ENCODE assay signal across 8 cellular contexts in genomic region chr14:45134051-45134958, GRCh38. TPM values are rescaled to one million over a fixed set of nuclear protein-coding genes. Genes with fewer than 3 reads are reported as not detected.
A peak's percentile ranks its signal among the peaks of the same experiment; 100 is the strongest.
DNase-seq lines count a peak whose midpoint lies in the region; ATAC-seq and TF ChIP-seq lines count a peak whose summit lies in the region.

FKBP3 (minus strand) TSS chr14:45134481; CDS start chr14:45134456, 25 bp downstream.

- under 1% methylated on average over 53 of the region's 53 CpGs for WGBS in liver

- H3K27me3 ChIP-seq in liver (ENCODE audit: control insufficient read depth in 4 of 4, insufficient read depth in 4 of 4, low read length in 3 of 4), result no peaks in the 10 kb centered on the region

- H3K27ac ChIP-seq in C4-2B, result peak within 1 kb of the TSS; percentile 90
- peak within 1 kb of the TSS; percentile 81 to 83 for H3K27ac ChIP-seq in liver (ENCODE audit: low read depth in 1 of 2, low read length in 2 of 2)

- peak in 1 of 2 donors; percentile 13 for TF ChIP-seq RAD21 in liver (IDR thresholded peaks at IDR 0.05)

- peak within 1 kb of the TSS; percentile 95 to 98 for H3K9ac ChIP-seq in liver (ENCODE audit: low read depth in 1 of 2, low read length in 2 of 2)

- DNase-seq in NCI-H748 treated with DMSO at 0.1 percent for 48 hours (lab: John Stamatoyannopoulos, UW) (peak; percentile 97), dermis microvascular lymphatic vessel endothelial cell (ENCODE audit: low read depth in 2 of 2) (peak; percentile 98 to 100)
- DNase-seq in activated CD4-positive, alpha-beta T cell treated with anti-CD3 and anti-CD28 coated beads, Interleukin-2, amount 50 U/mL, for 4 hours, result peak; percentile 93
- DNase-seq in stimulated activated CD4-positive, alpha-beta T cell treated with anti-CD3 and anti-CD28 coated beads, Interleukin-4, amount 100 ng/mL, for 4 hours, result peak; percentile 90 to 97

- TF ChIP-seq CTCF in C4-2B (conservative IDR thresholded peaks at IDR 0.05) (peak; percentile 62), liver (IDR thresholded peaks at IDR 0.05; ENCODE audit: low read depth, low read length, missing input control) (no peak)

- peaks cover 0 to 5% (median 0%) of the 10 kb centered on the region in 4 donors for H3K36me3 ChIP-seq in liver (ENCODE audit: control insufficient read depth in 4 of 4, insufficient read depth in 3 of 4, low read depth in 1 of 4, low read length in 3 of 4)

- H3K4me1 ChIP-seq in liver (ENCODE audit: control insufficient read depth in 4 of 4, insufficient read depth in 4 of 4, low read length in 3 of 4), result peaks cover 3 to 29% (median 17%) of the 10 kb centered on the region in 4 donors

- ATAC-seq in GM19351 (IDR thresholded peaks at IDR 0.05; ENCODE audit: unreplicated experiment) (peak; percentile 85), HG03558 (IDR thresholded peaks at IDR 0.05; ENCODE audit: extremely low read depth, unreplicated experiment) (peak; percentile 70)

- peak within 1 kb of the TSS; percentile 75 to 97 (median 82) for H3K4me3 ChIP-seq in liver (ENCODE audit: low read depth in 1 of 3, low read length in 3 of 3)

- no peaks in the 10 kb centered on the region for H3K9me3 ChIP-seq in liver (ENCODE audit: control insufficient read depth in 4 of 4, low read length in 3 of 4)

TF ChIP-seq in liver, 16 proteins besides CTCF, POLR2A, EP300 and RAD21:
- TF ChIP-seq HNF4A (conservative IDR thresholded peaks at IDR 0.05) (peak in 1 of 2 donors; percentile 40), ZBTB33 (IDR thresholded peaks at IDR 0.05) (no peak), FOXA1 (IDR thresholded peaks at IDR 0.05) (peak; percentile 31), SP1 (IDR thresholded peaks at IDR 0.05) (peak; percentile 83), EGR1 (IDR thresholded peaks at IDR 0.05; ENCODE audit: low read depth in 2 of 2) (no peak), FOXA2 (IDR thresholded peaks at IDR 0.05) (no peak), TAF1 (conservative IDR thresholded peaks at IDR 0.05) (peak; percentile 84), JUND (IDR thresholded peaks at IDR 0.05) (peak; percentile 29 to 35), RXRA (IDR thresholded peaks at IDR 0.05) (peak; percentile 21 to 24), GABPA (IDR thresholded peaks at IDR 0.05 in 1 of 2, conservative IDR thresholded peaks at IDR 0.05 in 1 of 2) (peak; percentile 66 to 77), YY1 (IDR thresholded peaks at IDR 0.05) (peak; percentile 99), HNF4G (IDR thresholded peaks at IDR 0.05) (no peak), NR2F2 (IDR thresholded peaks at IDR 0.05) (peak; percentile 62)
- TF ChIP-seq, protein P1, sequence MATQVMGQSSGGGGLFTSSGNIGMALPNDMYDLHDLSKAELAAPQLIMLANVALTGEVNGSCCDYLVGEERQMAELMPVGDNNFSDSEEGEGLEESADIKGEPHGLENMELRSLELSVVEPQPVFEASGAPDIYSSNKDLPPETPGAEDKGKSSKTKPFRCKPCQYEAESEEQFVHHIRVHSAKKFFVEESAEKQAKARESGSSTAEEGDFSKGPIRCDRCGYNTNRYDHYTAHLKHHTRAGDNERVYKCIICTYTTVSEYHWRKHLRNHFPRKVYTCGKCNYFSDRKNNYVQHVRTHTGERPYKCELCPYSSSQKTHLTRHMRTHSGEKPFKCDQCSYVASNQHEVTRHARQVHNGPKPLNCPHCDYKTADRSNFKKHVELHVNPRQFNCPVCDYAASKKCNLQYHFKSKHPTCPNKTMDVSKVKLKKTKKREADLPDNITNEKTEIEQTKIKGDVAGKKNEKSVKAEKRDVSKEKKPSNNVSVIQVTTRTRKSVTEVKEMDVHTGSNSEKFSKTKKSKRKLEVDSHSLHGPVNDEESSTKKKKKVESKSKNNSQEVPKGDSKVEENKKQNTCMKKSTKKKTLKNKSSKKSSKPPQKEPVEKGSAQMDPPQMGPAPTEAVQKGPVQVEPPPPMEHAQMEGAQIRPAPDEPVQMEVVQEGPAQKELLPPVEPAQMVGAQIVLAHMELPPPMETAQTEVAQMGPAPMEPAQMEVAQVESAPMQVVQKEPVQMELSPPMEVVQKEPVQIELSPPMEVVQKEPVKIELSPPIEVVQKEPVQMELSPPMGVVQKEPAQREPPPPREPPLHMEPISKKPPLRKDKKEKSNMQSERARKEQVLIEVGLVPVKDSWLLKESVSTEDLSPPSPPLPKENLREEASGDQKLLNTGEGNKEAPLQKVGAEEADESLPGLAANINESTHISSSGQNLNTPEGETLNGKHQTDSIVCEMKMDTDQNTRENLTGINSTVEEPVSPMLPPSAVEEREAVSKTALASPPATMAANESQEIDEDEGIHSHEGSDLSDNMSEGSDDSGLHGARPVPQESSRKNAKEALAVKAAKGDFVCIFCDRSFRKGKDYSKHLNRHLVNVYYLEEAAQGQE (IDR thresholded peaks at IDR 0.05), result no peak
- TF ChIP-seq, protein P2, sequence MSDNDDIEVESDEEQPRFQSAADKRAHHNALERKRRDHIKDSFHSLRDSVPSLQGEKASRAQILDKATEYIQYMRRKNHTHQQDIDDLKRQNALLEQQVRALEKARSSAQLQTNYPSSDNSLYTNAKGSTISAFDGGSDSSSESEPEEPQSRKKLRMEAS (IDR thresholded peaks at IDR 0.05), result peak; percentile 30
- TF ChIP-seq, protein P3, sequence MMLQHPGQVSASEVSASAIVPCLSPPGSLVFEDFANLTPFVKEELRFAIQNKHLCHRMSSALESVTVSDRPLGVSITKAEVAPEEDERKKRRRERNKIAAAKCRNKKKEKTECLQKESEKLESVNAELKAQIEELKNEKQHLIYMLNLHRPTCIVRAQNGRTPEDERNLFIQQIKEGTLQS (IDR thresholded peaks at IDR 0.05), result no peak

RNA-seq across cellular contexts. Expression of gene FKBP3, which starts in this region (rescaled TPM):
- 14.8 and 18.2 TPM in 2 replicates for total RNA-seq in dermis microvascular lymphatic vessel endothelial cell
- total RNA-seq in liver, result 10 to 100 TPM; 11.9 to 18.1 TPM
- 10 to 100 TPM; 33.3 to 66.4 TPM for polyA plus RNA-seq in liver

Comparison
In these comparisons a context has a peak if more than half of its experiments do, and no peak if none do; other contexts are left out.
1. Peak in every context shown above with its lines: DNase-seq, ATAC-seq, H3K4me3 ChIP-seq and H3K27ac ChIP-seq.